In the genomic region with DNA sequence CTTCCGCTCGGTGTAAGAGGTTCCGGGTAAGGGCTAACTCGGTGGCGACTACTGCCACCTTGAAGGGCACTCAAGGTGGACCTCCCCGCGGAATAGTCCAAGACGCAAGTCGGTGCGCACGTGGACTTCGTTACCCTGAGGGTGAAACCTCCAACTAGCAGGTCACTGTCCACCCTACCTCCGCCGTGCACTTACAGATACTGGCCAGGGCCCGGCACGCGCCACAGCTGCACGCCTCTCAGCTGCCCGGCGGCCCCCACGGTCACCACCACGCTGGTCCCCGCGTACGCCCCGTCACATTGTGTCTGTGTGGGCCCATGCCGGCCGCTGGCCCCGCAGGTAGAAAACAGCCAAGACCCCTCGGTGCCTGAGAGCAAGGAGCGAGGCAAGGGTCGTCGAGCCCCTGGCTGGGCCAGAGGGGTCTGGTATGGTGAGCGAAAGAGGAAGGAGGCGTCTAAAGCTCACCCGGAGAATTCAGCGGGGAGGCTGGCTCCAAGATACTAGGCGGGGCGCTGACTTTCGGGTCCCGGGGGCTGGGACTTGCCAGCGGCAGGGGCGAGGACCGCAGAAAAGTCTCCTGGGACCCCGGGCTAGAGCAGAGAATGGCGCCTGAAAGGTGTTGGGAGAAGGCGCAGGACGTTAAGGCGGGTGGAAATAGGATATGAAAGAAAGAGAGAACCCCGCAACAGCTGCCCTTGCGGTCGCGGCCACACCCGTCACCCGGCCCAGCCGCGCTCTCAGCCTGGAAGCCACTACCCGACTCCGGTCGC, we compare ENCODE assay signal across 9 cellular contexts. TPM values are rescaled to one million over a fixed set of nuclear protein-coding genes. Genes with fewer than 3 reads are reported as not detected.
DNase-seq lines count a peak whose midpoint lies in the region; ATAC-seq, FAIRE-seq and TF ChIP-seq lines count a peak whose summit lies in the region.
"Had no signal": no experiment of that assay in that cellular context is flagged by ENCODE, and none has a peak within 500 bp of the region (broad histone marks: within the 10 kb centered on the region; RNA-seq: fewer than 3 reads in every experiment).

No MANE protein-coding gene starts in this region.

- TF ChIP-seq EP300 in GM12878 (IDR thresholded peaks at IDR 0.05; ENCODE audit: borderline replicate concordance in 1 of 2, control insufficient read depth in 1 of 2, low read depth in 2 of 2, low read length in 2 of 2) (no peak), transverse colon (IDR thresholded peaks at IDR 0.05; ENCODE audit: low read depth) (no peak)

- no peaks in the 10 kb centered on the region for H3K36me3 Mint-ChIP-seq in CD4-positive, alpha-beta T cell (ENCODE audit: low read depth)

- TF ChIP-seq RAD21 in GM12878 (IDR thresholded peaks at IDR 0.05; ENCODE audit: insufficient read depth, low read depth, low read length), result no peak

- POLR2A ChIA-PET in CD4-positive, alpha-beta T cell (lab: Charles Lee), result interaction anchor here (1.1 kb wide), 1 partner anchor 11 kb away, joined by 5 read pairs; no protein-coding TSS in a partner anchor
- POLR2A ChIA-PET in GM12878 (lab: Charles Lee), result interaction anchor here (1.0 kb wide), 1 partner anchor 20 kb away, joined by 8 read pairs; a partner anchor contains a TSS

- H3K4me1 Mint-ChIP-seq in CD4-positive, alpha-beta T cell (ENCODE audit: low read depth), result peaks cover 25% of the 10 kb centered on the region

- no peak overlapping the region for H3K27ac Mint-ChIP-seq in CD4-positive, alpha-beta T cell

- peak overlapping the region; percentile 79 for H3K4me3 Mint-ChIP-seq in CD4-positive, alpha-beta T cell

- peak overlapping the region; percentile 22; the same call in 1 of the 2 replicates for H3K9ac ChIP-seq in GM12878 (ENCODE audit: control insufficient read depth, insufficient read depth, low read length)

- RAD21 ChIA-PET in GM12878 (lab: Charles Lee; ENCODE audit: unreplicated experiment), result interaction anchor here (1.2 to 2.6 kb wide), 2 partner anchors 19 to 47 kb away, joined by 5 to 11 read pairs; a partner anchor contains a TSS

- H3K4me2 ChIP-seq in GM12878 (ENCODE audit: control insufficient read depth, insufficient read depth), result peak overlapping the region; percentile 96

- peak; percentile 47 for ATAC-seq in CD4-positive, alpha-beta T cell (ENCODE audit: poor library complexity)
- peak; percentile 64 for ATAC-seq in GM12878
- peak; percentile 53 to 60 for ATAC-seq in lower lobe of right lung
- ATAC-seq in HG02678 (IDR thresholded peaks at IDR 0.05; ENCODE audit: unreplicated experiment), result no peak
- ATAC-seq in HG03139 (IDR thresholded peaks at IDR 0.05; ENCODE audit: unreplicated experiment), result no peak

- no peak overlapping the region for H3K27ac ChIP-seq in CD4-positive, alpha-beta T cell (ENCODE audit: low read depth, low read length)
- H3K27ac ChIP-seq in GM12878 (ENCODE audit: control insufficient read depth, insufficient read depth) (no peak overlapping the region), lower lobe of right lung (peak overlapping the region; percentile 51), transverse colon (no peak overlapping the region)

- intact Hi-C loops in CD4-positive, alpha-beta T cell (cut with DNase I, micrococcal nuclease), result no loop called here
- intact Hi-C loops in GM12878 (cut with micrococcal nuclease; ENCODE audit: unreplicated experiment) (no loop called here), lower lobe of right lung (cut with DNase I) (no loop called here), transverse colon (cut with DNase I; ENCODE audit: low total_unique reads) (no loop called here)

- 24% methylated on average over 52 of the region's 60 CpGs for WGBS in GM12878 (ENCODE audit: insufficient coverage, insufficient replicate concordance, low lambda C conversion rate, missing lambda C conversion rate)
- whole genome bisulfite sequencing in transverse colon (ENCODE audit: low coverage in 1 of 2), 2 donors, result 4 to 5% methylated on average over 4 to 48 of the region's 60 CpGs

- BruUV-seq in GM12878 (replicated peaks; lab: Mats Ljungman, UMichigan), result no TSS peak

- SMC1A ChIA-PET in GM12878 (lab: Charles Lee; ENCODE audit: uncharacterized antibody, unreplicated experiment), result interaction anchor here (1.4 to 2.6 kb wide), 2 partner anchors 30 to 47 kb away, joined by 4 to 11 read pairs; no protein-coding TSS in a partner anchor

- H2AFZ ChIP-seq in GM12878 (ENCODE audit: control insufficient read depth, low read depth, low read length), result no peak overlapping the region; the same call in 1 of the 2 replicates

- peak in 2 of 10 experiments; percentile 20 to 47 for DNase-seq in CD4-positive, alpha-beta T cell
- DNase-seq in M059J (ENCODE audit: low read depth) (peak; percentile 11), GM12878 (ENCODE audit: low read depth, low spot score) (no peak), lower lobe of right lung (no peak), transverse colon (peak; percentile 61), HAP-1 (ENCODE audit: low spot score in 2 of 2) (no peak)

- TF ChIP-seq POLR2A in GM12878 (IDR thresholded peaks at IDR 0.05; ENCODE audit: low read depth, low read length) (no peak), transverse colon (IDR thresholded peaks at IDR 0.05) (no peak)

- CTCF ChIA-PET in CD4-positive, alpha-beta T cell (lab: Charles Lee), result interaction anchor here (0.8 kb wide), 1 partner anchor 47 kb away, joined by 4 read pairs; no protein-coding TSS in a partner anchor
- CTCF ChIA-PET in GM12878 (lab: Yijun Ruan, JAX), result interaction anchor here (1.6 to 4.9 kb wide), 2 partner anchors 11 to 47 kb away, joined by 3 to 17 read pairs; no protein-coding TSS in a partner anchor

- in situ Hi-C loops in GM12878 (cut with MboI), result no loop called here
- in situ Hi-C loops in transverse colon (cut with MboI; ENCODE audit: low pct_ligation_motif_present in 1 of 4, low pct_unique_long_range_greater_than_20kb in 1 of 4, low sequenced_read_pairs in 3 of 4), result no loop called here
- in situ Hi-C loops in HAP-1 (cut with MboI; ENCODE audit: low sequenced_read_pairs), result no loop called here

- H3K4me1 ChIP-seq in GM12878 (ENCODE audit: control insufficient read depth, insufficient read depth, low read length), result peaks cover 23% of the 10 kb centered on the region
- H3K4me1 ChIP-seq in lower lobe of right lung, result peaks cover 30% of the 10 kb centered on the region
- peaks cover 21 to 30% (median 29%) of the 10 kb centered on the region in 4 donors for H3K4me1 ChIP-seq in transverse colon
- peaks cover 11% of the 10 kb centered on the region for H3K4me1 ChIP-seq in HAP-1

- no peak for TF ChIP-seq CTCF in CD4-positive, alpha-beta T cell (IDR thresholded peaks at IDR 0.05)
- TF ChIP-seq CTCF in GM12878 (IDR thresholded peaks at IDR 0.05 in 2 of 3, conservative IDR thresholded peaks at IDR 0.05 in 1 of 3; ENCODE audit: control insufficient read depth in 2 of 3, extremely low read depth in 1 of 3, insufficient read depth in 1 of 3, low read depth in 3 of 3, low read length in 3 of 3) (no peak), lower lobe of right lung (IDR thresholded peaks at IDR 0.05) (no peak), transverse colon (IDR thresholded peaks at IDR 0.05) (peak in 1 of 5 experiments; percentile 11)

- H4K20me1 ChIP-seq in GM12878 (ENCODE audit: control insufficient read depth, insufficient read depth), result no peaks in the 10 kb centered on the region

- H3K27me3 Mint-ChIP-seq in CD4-positive, alpha-beta T cell, result peaks cover 36% of the 10 kb centered on the region

- 0 out of 4 replicates have a peak, but pooled peaks cover 0 to 3% of the 10 kb centered on the region in 2 experiments for H3K36me3 ChIP-seq in GM12878 (ENCODE audit: control insufficient read depth in 2 of 2, insufficient read depth in 2 of 2, low read length in 1 of 2)
- no peaks in the 10 kb centered on the region for H3K36me3 ChIP-seq in lower lobe of right lung
- no peaks in the 10 kb centered on the region for H3K36me3 ChIP-seq in transverse colon
- peaks cover 3% of the 10 kb centered on the region; the same call in 1 of the 2 replicates for H3K36me3 ChIP-seq in HAP-1 (replicated peaks)

- no peaks in the 10 kb centered on the region for H3K79me2 ChIP-seq in GM12878 (ENCODE audit: control insufficient read depth, insufficient read depth, low read length)

- H3K4me3 ChIP-seq in GM12878 (peak overlapping the region; percentile 67), lower lobe of right lung (peak overlapping the region; percentile 56), transverse colon (peak overlapping the region; percentile 10 to 51 (median 26)), HAP-1 (no peak overlapping the region; the same call in 1 of the 2 replicates)

- no peak for FAIRE-seq in GM12878 (lab: Jason Lieb, UNC)
- FAIRE-seq: colon had no signal

- H3K27me3 ChIP-seq in CD4-positive, alpha-beta T cell (ENCODE audit: control insufficient read depth, insufficient read depth, low read length), result peaks cover 33% of the 10 kb centered on the region
- H3K27me3 ChIP-seq in GM12878 (replicated peaks in 1 of 2; ENCODE audit: control insufficient read depth in 2 of 2, insufficient read depth in 2 of 2, low read length in 1 of 2) (peaks cover 5 to 20% of the 10 kb centered on the region in 2 experiments), lower lobe of right lung (ENCODE audit: low read depth) (peaks cover 36% of the 10 kb centered on the region), transverse colon (peaks cover 37% of the 10 kb centered on the region), HAP-1 (ENCODE audit: low read depth) (no peaks in the 10 kb centered on the region)

- H3K9me3 ChIP-seq in CD4-positive, alpha-beta T cell (ENCODE audit: control insufficient read depth, low read length), result no peaks in the 10 kb centered on the region
- H3K9me3 ChIP-seq in GM12878 (replicated peaks; ENCODE audit: control insufficient read depth, insufficient read depth, low read length) (no peaks in the 10 kb centered on the region), lower lobe of right lung (no peaks in the 10 kb centered on the region), transverse colon (no peaks in the 10 kb centered on the region), HAP-1 (no peaks in the 10 kb centered on the region)

- H3K9me3 Mint-ChIP-seq in CD4-positive, alpha-beta T cell, result no peaks in the 10 kb centered on the region

RNA-seq across cellular contexts. Expression of a gene that starts 0.9 kb away (rescaled TPM):
- 1 to 10 TPM; 9.7 to 9.9 TPM for total RNA-seq in CD4-positive, alpha-beta T cell
- not detected in 2 replicates for total RNA-seq in M059J (2014; rRNA removed; shearing (Covaris generic))
- total RNA-seq in GM12878 (2013; cell fraction: nucleolus; rRNA removed), result 5.0 and 6.4 TPM in 2 replicates
- total RNA-seq in GM12878 (2014; rRNA removed) (0.33 and 0.45 TPM in 2 replicates), GM12878 (2014; rRNA removed; fragmentation: Illumina TruSeq; extraction: Trizol) (0.13 and 0.14 TPM in 2 replicates), GM12878 (2021) (0.61 and 0.80 TPM in 2 replicates), lower lobe of right lung (25.9 TPM), transverse colon (10 to 100 TPM in 2 of 4 donors, 1 to 10 TPM in 1, under 1 TPM in 1; 0.40 to 15.0 (median 11.6) TPM)
- polyA plus RNA-seq in GM12878 (2011; ENCODE audit: low read depth), result not detected
- polyA plus RNA-seq in GM12878 (2011; rRNA removed) (0.09 and 0.18 TPM in 2 replicates), GM12878 (2014; fragmentation: Illumina TruSeq; extraction: Trizol) (0.22 TPM in 1 of 2 replicates, not detected in the other), GM12878 (2014; fragmentation: Nextera tagmentation; extraction: Ambion mirVana) (under 1 TPM in 1 of 2 experiments, not detected in 1; 0.07 TPM), GM12878 (2014; rRNA removed) (0.33 and 0.54 TPM in 2 replicates), GM12878 (2016; fragmentation: Nextera tagmentation; extraction: Ambion mirVana) (under 1 TPM; 0.11 to 0.20 TPM)
- polyA plus RNA-seq in GM12878 (2011; cell fraction: cytosol; rRNA removed), result 0.15 and 0.22 TPM in 2 replicates
- polyA plus RNA-seq in GM12878 (2011; cell fraction: nucleus; rRNA removed), result 2.2 and 2.6 TPM in 2 replicates
- 0.42 and 0.46 TPM in 2 replicates for polyA plus RNA-seq in GM12878 (2012)
- polyA minus RNA-seq in GM12878 (2011; rRNA and poly(A)+ RNA removed), result 0.46 TPM in 1 of 2 replicates, not detected in the other
- polyA minus RNA-seq in GM12878 (2011; cell fraction: cytosol; rRNA and poly(A)+ RNA removed), result 0.80 TPM in 1 of 2 replicates, not detected in the other
- polyA minus RNA-seq in GM12878 (2011; cell fraction: nucleus; rRNA and poly(A)+ RNA removed), result 0.24 TPM in 1 of 2 replicates, not detected in the other

RNA-seq across cellular contexts. Expression of a gene that starts 19.0 kb away (rescaled TPM):
- not detected for total RNA-seq in CD4-positive, alpha-beta T cell
- 3.7 and 6.1 TPM in 2 replicates for total RNA-seq in M059J (2014; rRNA removed; shearing (Covaris generic))
- 0.71 and 1.6 TPM in 2 replicates for total RNA-seq in GM12878 (2013; cell fraction: nucleolus; rRNA removed)
- total RNA-seq in GM12878 (2014; rRNA removed) (0.54 and 0.90 TPM in 2 replicates), GM12878 (2014; rRNA removed; fragmentation: Illumina TruSeq; extraction: Trizol) (0.27 and 0.32 TPM in 2 replicates), GM12878 (2021) (0.64 and 0.67 TPM in 2 replicates), lower lobe of right lung (0.32 TPM), transverse colon (100 to 1,000 TPM in 3 of 4 donors, 10 to 100 TPM in 1; 57.6 to 161 (median 116) TPM)
- 0.17 TPM for polyA plus RNA-seq in GM12878 (2011; ENCODE audit: low read depth)
- polyA plus RNA-seq in GM12878 (2011; rRNA removed) (0.48 and 1.5 TPM in 2 replicates), GM12878 (2014; fragmentation: Illumina TruSeq; extraction: Trizol) (0.04 TPM in 1 of 2 replicates, not detected in the other), GM12878 (2014; fragmentation: Nextera tagmentation; extraction: Ambion mirVana) (under 1 TPM in 1 of 2 experiments, not detected in 1; 0.07 TPM), GM12878 (2014; rRNA removed) (0.73 and 0.91 TPM in 2 replicates), GM12878 (2016; fragmentation: Nextera tagmentation; extraction: Ambion mirVana) (under 1 TPM; 0.12 to 0.49 TPM)
- 2.2 and 2.3 TPM in 2 replicates for polyA plus RNA-seq in GM12878 (2011; cell fraction: cytosol; rRNA removed)
- polyA plus RNA-seq in GM12878 (2011; cell fraction: nucleus; rRNA removed), result 4.1 and 6.0 TPM in 2 replicates
- polyA plus RNA-seq in GM12878 (2012), result 0.32 and 0.88 TPM in 2 replicates
- polyA minus RNA-seq in GM12878 (2011; rRNA and poly(A)+ RNA removed), result 1.1 and 1.8 TPM in 2 replicates
- 1.6 and 2.1 TPM in 2 replicates for polyA minus RNA-seq in GM12878 (2011; cell fraction: cytosol; rRNA and poly(A)+ RNA removed)
- 0.77 and 1.9 TPM in 2 replicates for polyA minus RNA-seq in GM12878 (2011; cell fraction: nucleus; rRNA and poly(A)+ RNA removed)

RNA-seq across cellular contexts. Expression of a gene that starts 31.4 kb away (rescaled TPM):
- 10 to 100 TPM; 20.8 to 22.5 TPM for total RNA-seq in CD4-positive, alpha-beta T cell
- total RNA-seq in M059J (2014; rRNA removed; shearing (Covaris generic)), result 15.9 and 23.6 TPM in 2 replicates
- 57.3 and 60.8 TPM in 2 replicates for total RNA-seq in GM12878 (2013; cell fraction: nucleolus; rRNA removed)
- total RNA-seq in GM12878 (2014; rRNA removed) (14.3 and 16.5 TPM in 2 replicates), GM12878 (2014; rRNA removed; fragmentation: Illumina TruSeq; extraction: Trizol) (6.7 and 7.0 TPM in 2 replicates), GM12878 (2021) (39.9 and 50.6 TPM in 2 replicates), lower lobe of right lung (28.5 TPM), transverse colon (10 to 100 TPM; 12.3 to 35.6 (median 19.7) TPM)
- 15.0 TPM for polyA plus RNA-seq in GM12878 (2011; ENCODE audit: low read depth)
- polyA plus RNA-seq in GM12878 (2011; rRNA removed) (3.7 and 7.4 TPM in 2 replicates), GM12878 (2014; fragmentation: Illumina TruSeq; extraction: Trizol) (6.9 and 11.3 TPM in 2 replicates), GM12878 (2014; fragmentation: Nextera tagmentation; extraction: Ambion mirVana) (1 to 10 TPM; 6.0 to 7.7 TPM), GM12878 (2014; rRNA removed) (13.5 and 20.1 TPM in 2 replicates), GM12878 (2016; fragmentation: Nextera tagmentation; extraction: Ambion mirVana) (10 to 100 TPM; 27.5 to 28.1 TPM)
- 9.0 and 9.1 TPM in 2 replicates for polyA plus RNA-seq in GM12878 (2011; cell fraction: cytosol; rRNA removed)
- 29.1 and 37.5 TPM in 2 replicates for polyA plus RNA-seq in GM12878 (2011; cell fraction: nucleus; rRNA removed)
- polyA plus RNA-seq in GM12878 (2012), result 20.4 and 23.6 TPM in 2 replicates
- 8.6 and 15.8 TPM in 2 replicates for polyA minus RNA-seq in GM12878 (2011; rRNA and poly(A)+ RNA removed)
- polyA minus RNA-seq in GM12878 (2011; cell fraction: cytosol; rRNA and poly(A)+ RNA removed), result 8.3 and 15.6 TPM in 2 replicates
- polyA minus RNA-seq in GM12878 (2011; cell fraction: nucleus; rRNA and poly(A)+ RNA removed), result 16.0 and 26.5 TPM in 2 replicates

RNA-seq across cellular contexts. Expression of a gene that starts 46.3 kb away (rescaled TPM):
- total RNA-seq in CD4-positive, alpha-beta T cell, result under 1 TPM; 0.42 to 0.47 TPM
- 5.3 and 8.7 TPM in 2 replicates for total RNA-seq in M059J (2014; rRNA removed; shearing (Covaris generic))
- 0.76 TPM in 1 of 2 replicates, not detected in the other for total RNA-seq in GM12878 (2013; cell fraction: nucleolus; rRNA removed)
- total RNA-seq in GM12878 (2014; rRNA removed) (0.06 and 0.54 TPM in 2 replicates), GM12878 (2014; rRNA removed; fragmentation: Illumina TruSeq; extraction: Trizol) (0.09 TPM in 1 of 2 replicates, not detected in the other), GM12878 (2021) (0.28 and 0.64 TPM in 2 replicates), lower lobe of right lung (17.3 TPM), transverse colon (1 to 10 TPM in 1 of 4 donors, under 1 TPM in 2, not detected in 1; 0.60 to 1.6 (median 0.82) TPM)
- 0.09 TPM for polyA plus RNA-seq in GM12878 (2011; ENCODE audit: low read depth)
- polyA plus RNA-seq in GM12878 (2011; rRNA removed) (0.08 TPM in 1 of 2 replicates, not detected in the other), GM12878 (2014; fragmentation: Illumina TruSeq; extraction: Trizol) (0.16 and 0.19 TPM in 2 replicates), GM12878 (2014; fragmentation: Nextera tagmentation; extraction: Ambion mirVana) (not detected), GM12878 (2014; rRNA removed) (0.28 TPM in 1 of 2 replicates, not detected in the other), GM12878 (2016; fragmentation: Nextera tagmentation; extraction: Ambion mirVana) (under 1 TPM in 1 of 2 experiments, not detected in 1; 0.16 TPM)
- 0.12 and 0.15 TPM in 2 replicates for polyA plus RNA-seq in GM12878 (2011; cell fraction: cytosol; rRNA removed)
- polyA plus RNA-seq in GM12878 (2011; cell fraction: nucleus; rRNA removed), result 0.19 TPM in 1 of 2 replicates, not detected in the other
- 0.09 and 0.22 TPM in 2 replicates for polyA plus RNA-seq in GM12878 (2012)
- 0.15 TPM in 1 of 2 replicates, not detected in the other for polyA minus RNA-seq in GM12878 (2011; rRNA and poly(A)+ RNA removed)
- polyA minus RNA-seq in GM12878 (2011; cell fraction: cytosol; rRNA and poly(A)+ RNA removed), result not detected in 2 replicates
- not detected in 2 replicates for polyA minus RNA-seq in GM12878 (2011; cell fraction: nucleus; rRNA and poly(A)+ RNA removed)

Comparison
In these comparisons a context has a peak if more than half of its experiments do, and no peak if none do; other contexts are left out.
1. ATAC-seq: peak in CD4-positive, alpha-beta T cell (single experiment), GM12878 (single experiment) and lower lobe of right lung (2 of 2); none in HG02678 (single experiment) and HG03139 (single experiment).
2. DNase-seq: peak in M059J (single experiment) and transverse colon (single experiment); none in GM12878 (single experiment), lower lobe of right lung (single experiment) and HAP-1 (0 of 2).